Comparison of ENCODE assay signal across 8 cellular contexts in the genomic region with DNA sequence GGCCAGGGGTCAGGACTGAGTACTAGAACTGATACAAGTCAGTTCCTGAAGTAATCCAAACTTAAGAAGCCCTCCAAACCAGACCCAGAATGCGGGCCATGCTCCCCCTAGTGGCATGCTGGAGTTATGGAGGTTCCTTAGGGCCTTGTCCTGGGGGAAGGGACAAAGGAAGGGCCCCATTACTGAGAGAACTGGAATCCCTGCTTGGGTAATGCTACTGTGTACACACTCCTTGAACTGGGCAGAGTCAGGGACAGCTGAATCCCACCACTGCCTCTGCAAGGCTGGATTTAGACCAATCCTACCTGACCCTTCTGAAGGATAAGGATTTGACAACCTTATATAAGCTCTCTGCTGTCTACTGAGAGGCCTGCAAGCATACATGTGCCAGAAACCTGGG.
DNase-seq lines count a peak whose midpoint lies in the region; ATAC-seq and TF ChIP-seq lines count a peak whose summit lies in the region.

No MANE protein-coding gene starts in this region.

- TF ChIP-seq EP300 in esophagus muscularis mucosa (IDR thresholded peaks at IDR 0.05): no peak

- peaks cover 17% of the 10 kb centered on the region for H3K27me3 Mint-ChIP-seq in activated CD8-positive, alpha-beta T cell treated with anti-CD3 and anti-CD28 coated beads for 36 hours
- H3K27me3 Mint-ChIP-seq in stimulated activated naive CD8-positive, alpha-beta T cell treated with anti-CD3 and anti-CD28 coated beads, Interleukin-15, amount 100 ng/mL, for 72 hours: peaks cover 22% of the 10 kb centered on the region

- no peak overlapping the region for H3K4me3 ChIP-seq in esophagus muscularis mucosa

- H3K4me1 Mint-ChIP-seq in activated CD8-positive, alpha-beta T cell treated with anti-CD3 and anti-CD28 coated beads for 36 hours (ENCODE audit: low read depth): peaks cover 5% of the 10 kb centered on the region
- H3K4me1 Mint-ChIP-seq in stimulated activated naive CD8-positive, alpha-beta T cell treated with anti-CD3 and anti-CD28 coated beads, Interleukin-15, amount 100 ng/mL, for 72 hours: peaks cover 9% of the 10 kb centered on the region

- no peak overlapping the region for H3K27ac Mint-ChIP-seq in activated CD8-positive, alpha-beta T cell treated with anti-CD3 and anti-CD28 coated beads for 36 hours
- H3K27ac Mint-ChIP-seq in stimulated activated naive CD8-positive, alpha-beta T cell treated with anti-CD3 and anti-CD28 coated beads, Interleukin-15, amount 100 ng/mL, for 72 hours: no peak overlapping the region

- no peaks in the 10 kb centered on the region for H3K9me3 Mint-ChIP-seq in activated CD8-positive, alpha-beta T cell treated with anti-CD3 and anti-CD28 coated beads for 36 hours
- H3K9me3 Mint-ChIP-seq in stimulated activated naive CD8-positive, alpha-beta T cell treated with anti-CD3 and anti-CD28 coated beads, Interleukin-15, amount 100 ng/mL, for 72 hours: no peaks in the 10 kb centered on the region

- H3K27me3 ChIP-seq in esophagus muscularis mucosa: no peaks in the 10 kb centered on the region

- TF ChIP-seq CTCF in activated CD8-positive, alpha-beta T cell treated with anti-CD3 and anti-CD28 coated beads for 36 hours (IDR thresholded peaks at IDR 0.05): peak; percentile 62
- peak; percentile 84 to 93 (median 88) for TF ChIP-seq CTCF in esophagus muscularis mucosa (IDR thresholded peaks at IDR 0.05)

- CTCF ChIA-PET in activated CD8-positive, alpha-beta T cell treated with anti-CD3 and anti-CD28 coated beads for 36 hours (lab: Charles Lee): interaction anchor here (0.7 to 2.3 kb wide), 11 partner anchors 9 to 150 kb away, joined by 3 to 9 read pairs (median 3); no protein-coding TSS in a partner anchor

- TF ChIP-seq POLR2A in esophagus muscularis mucosa (IDR thresholded peaks at IDR 0.05; ENCODE audit: low read depth): no peak

- 43% methylated on average over 1 of the region's 1 CpG for WGBS in esophagus muscularis mucosa

- POLR2A ChIA-PET in activated CD8-positive, alpha-beta T cell treated with anti-CD3 and anti-CD28 coated beads for 36 hours (lab: Charles Lee): no interaction called here

- DNase-seq in stimulated activated naive CD4-positive, alpha-beta T cell treated with Interleukin-2 at 50 U/mL for 16 hours (lab: John Stamatoyannopoulos, UW): peak; percentile 16
- no peak for DNase-seq in stimulated activated naive CD4-positive, alpha-beta T cell (lab: John Stamatoyannopoulos, UW)
- DNase-seq in NCI-H526 (lab: John Stamatoyannopoulos, UW) (peak; percentile 84 to 88), esophagus muscularis mucosa (ENCODE audit: extremely low spot score) (no peak), myocyte (ENCODE audit: low read depth) (peak; percentile 90)
- peak; percentile 73 for DNase-seq in activated CD8-positive, alpha-beta T cell treated with anti-CD3 and anti-CD28 coated beads for 36 hours
- peak; percentile 49 to 59 for DNase-seq in stimulated activated naive CD8-positive, alpha-beta T cell treated with anti-CD3 and anti-CD28 coated beads, Interleukin-15, amount 100 ng/mL, for 72 hours

- H3K9me3 ChIP-seq in esophagus muscularis mucosa: no peaks in the 10 kb centered on the region

- peak overlapping the region; percentile 90 to 95 (median 93) for H3K27ac ChIP-seq in esophagus muscularis mucosa (replicated peaks in 1 of 4)

- no peaks in the 10 kb centered on the region for H3K36me3 Mint-ChIP-seq in activated CD8-positive, alpha-beta T cell treated with anti-CD3 and anti-CD28 coated beads for 36 hours (ENCODE audit: low read depth)

- intact Hi-C loops in activated CD8-positive, alpha-beta T cell treated with anti-CD3 and anti-CD28 coated beads for 36 hours (cut with micrococcal nuclease): no loop called here
- intact Hi-C loops in esophagus muscularis mucosa (cut with DNase I): loop anchor here (5.0 to 10.0 kb wide), 3 partner anchors 59 to 219 kb away; a partner anchor contains a TSS

- no peaks in the 10 kb centered on the region for H3K36me3 ChIP-seq in esophagus muscularis mucosa

- ATAC-seq in HG03280 (IDR thresholded peaks at IDR 0.05; ENCODE audit: unreplicated experiment): peak; percentile 79
- peak; percentile 93 for ATAC-seq in activated CD8-positive, alpha-beta T cell treated with anti-CD3 and anti-CD28 coated beads for 36 hours
- ATAC-seq in stimulated activated naive CD8-positive, alpha-beta T cell treated with anti-CD3 and anti-CD28 coated beads, Interleukin-15, amount 100 ng/mL, for 72 hours: peak; percentile 75

- H3K4me3 Mint-ChIP-seq in activated CD8-positive, alpha-beta T cell treated with anti-CD3 and anti-CD28 coated beads for 36 hours: no peak overlapping the region
- no peak overlapping the region for H3K4me3 Mint-ChIP-seq in stimulated activated naive CD8-positive, alpha-beta T cell treated with anti-CD3 and anti-CD28 coated beads, Interleukin-15, amount 100 ng/mL, for 72 hours

- H3K4me1 ChIP-seq in esophagus muscularis mucosa: peaks cover 30 to 44% (median 39%) of the 10 kb centered on the region in 4 donors

Comparison
In these comparisons a context has a peak if more than half of its experiments do, and no peak if none do; other contexts are left out.
1. DNase-seq: peak in stimulated activated naive CD4-positive, alpha-beta T cell treated with Interleukin-2 at 50 U/mL for 16 hours (single experiment), NCI-H526 (2 of 2), activated CD8-positive, alpha-beta T cell treated with anti-CD3 and anti-CD28 coated beads for 36 hours (single experiment), myocyte (single experiment) and stimulated activated naive CD8-positive, alpha-beta T cell treated with anti-CD3 and anti-CD28 coated beads, Interleukin-15, amount 100 ng/mL, for 72 hours (2 of 2); none in stimulated activated naive CD4-positive, alpha-beta T cell (0 of 6) and esophagus muscularis mucosa (single experiment).
2. Peak in every context shown above with its lines, with median percentiles within 50 percentile points of each other: ATAC-seq.